ENCODE assay signal across 8 cellular contexts in the genomic region with DNA sequence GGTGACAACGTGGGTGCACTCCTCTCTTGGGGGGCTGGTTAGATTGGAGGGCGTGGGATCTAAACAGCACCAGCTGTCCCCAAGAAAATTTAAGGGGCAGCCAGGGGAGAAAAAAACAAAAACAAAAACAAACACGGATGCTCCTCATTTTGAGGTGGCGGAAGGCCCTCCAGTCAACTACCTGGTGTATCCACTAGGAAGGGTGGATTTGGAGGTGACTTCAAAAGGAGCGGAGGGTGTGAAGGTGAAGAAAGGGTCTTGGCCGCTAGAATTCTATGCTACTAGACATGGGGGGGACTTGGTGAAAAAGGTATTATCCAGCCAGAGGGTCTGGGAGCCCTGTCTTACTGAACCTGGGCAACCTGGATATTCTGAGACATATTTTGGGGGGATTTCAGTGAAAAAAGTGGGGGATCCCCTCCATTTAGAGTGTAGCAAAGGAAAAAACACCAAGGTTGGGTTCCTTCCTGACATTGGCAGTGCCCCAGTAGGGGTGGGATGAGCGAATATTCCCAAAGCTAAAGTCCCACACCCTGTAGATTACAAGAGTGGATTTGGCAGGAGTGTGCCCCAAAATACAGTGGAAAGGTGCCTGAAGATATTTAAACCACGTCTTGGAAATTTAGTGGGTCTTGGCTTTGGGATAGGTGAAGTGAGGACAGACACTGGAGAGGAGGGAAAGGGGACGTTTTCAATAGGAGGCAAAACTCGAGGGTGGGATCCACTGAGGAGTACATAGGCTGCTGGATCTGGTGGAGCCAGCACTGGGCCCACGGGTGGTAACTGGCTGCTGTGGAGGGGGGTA. TPM values are rescaled to one million over a fixed set of nuclear protein-coding genes. Genes with fewer than 3 reads are reported as not detected.
DNase-seq lines count a peak whose midpoint lies in the region; ATAC-seq and TF ChIP-seq lines count a peak whose summit lies in the region.

No MANE protein-coding gene starts in this region.

- peak overlapping the region; percentile 82 for H3K4me3 Mint-ChIP-seq in nephron progenitor cell

- no peaks in the 10 kb centered on the region for H3K36me3 Mint-ChIP-seq in nephron progenitor cell (ENCODE audit: low read depth)

- H3K36me3 ChIP-seq in BJ (ENCODE audit: control insufficient read depth, insufficient read depth, low read length), result no peaks in the 10 kb centered on the region
- H3K36me3 ChIP-seq in HUES64 (ENCODE audit: insufficient read depth, low read length), result no peaks in the 10 kb centered on the region

- no peaks in the 10 kb centered on the region for H3K9me3 ChIP-seq in HUES64 (ENCODE audit: insufficient read depth, low read depth, low read length)

- H3K4me3 ChIP-seq in BJ (ENCODE audit: low read depth, low read length) (peak overlapping the region; percentile 38; the same call in 1 of the 2 replicates), HUES64 (ENCODE audit: low read length) (peak overlapping the region; percentile 95), coronary artery (peak overlapping the region; percentile 74)

- no peaks in the 10 kb centered on the region for H3K9me3 Mint-ChIP-seq in nephron progenitor cell

- peaks cover 16% of the 10 kb centered on the region for H3K4me1 ChIP-seq in HUES64 (ENCODE audit: insufficient read depth, low read length)

- no peak for DNase-seq in BJ (ENCODE audit: low read depth)
- DNase-seq in coronary artery (ENCODE audit: low spot score), result no peak
- DNase-seq in nephron progenitor cell, result no peak
- no peak for DNase-seq in DMS53 treated with DMSO at 0.1 percent for 48 hours (lab: John Stamatoyannopoulos, UW; ENCODE audit: unreplicated experiment)

- H3K27me3 ChIP-seq in BJ (ENCODE audit: control insufficient read depth, insufficient read depth, low read length) (peaks cover 23% of the 10 kb centered on the region), HUES64 (ENCODE audit: insufficient read depth, low read length) (peaks cover 39% of the 10 kb centered on the region)

- CTCF ChIA-PET in BJ (lab: Yijun Ruan, JAX), result interaction anchor here (0.6 to 5.4 kb wide), 6 partner anchors 8 to 150 kb away, joined by 3 to 45 read pairs (median 7); partner anchors contain the start of genes SOX15 and TMEM95

- peaks cover 67% of the 10 kb centered on the region for H3K27me3 Mint-ChIP-seq in nephron progenitor cell (ENCODE audit: low read depth, poor library complexity)

- POLR2A ChIA-PET in BJ (lab: Charles Lee), result no interaction called here

- peaks cover 58% of the 10 kb centered on the region for H3K4me1 Mint-ChIP-seq in nephron progenitor cell

- 28% methylated on average over 11 of the region's 11 CpGs for WGBS in HUES64

- peak overlapping the region; percentile 50; the same call in 1 of the 2 replicates for H3K9ac ChIP-seq in HUES64 (ENCODE audit: low read depth, low read length)

- ATAC-seq in GM18520 (IDR thresholded peaks at IDR 0.05; ENCODE audit: unreplicated experiment), result no peak
- ATAC-seq in HG02678 (IDR thresholded peaks at IDR 0.05; ENCODE audit: unreplicated experiment), result no peak
- no peak for ATAC-seq in HG03442 (IDR thresholded peaks at IDR 0.05; ENCODE audit: unreplicated experiment)

- H3K27ac Mint-ChIP-seq in nephron progenitor cell, result no peak overlapping the region

- TF ChIP-seq CTCF in BJ (IDR thresholded peaks at IDR 0.05; ENCODE audit: insufficient read depth, low read depth, low read length), result no peak
- TF ChIP-seq CTCF in coronary artery (IDR thresholded peaks at IDR 0.05), result no peak
- no peak for TF ChIP-seq CTCF in nephron progenitor cell (IDR thresholded peaks at IDR 0.05)

- no peak overlapping the region for H3K27ac ChIP-seq in HUES64 (ENCODE audit: low read depth, low read length)
- H3K27ac ChIP-seq in coronary artery, result no peak overlapping the region

RNA-seq across cellular contexts. Expression of gene FGF11, which starts 0.5 kb away (rescaled TPM):
- 0.50 and 0.98 TPM in 2 replicates for polyA plus RNA-seq in BJ (2011; rRNA removed)
- 0.85 TPM in 1 of 2 replicates, not detected in the other for polyA minus RNA-seq in BJ (2011; rRNA and poly(A)+ RNA removed)
- 8.2 TPM for polyA plus RNA-seq in HUES64 (2013, experiment 1 of 2)
- 11.3 TPM for polyA plus RNA-seq in HUES64 (2013, experiment 2 of 2)

RNA-seq across cellular contexts. Expression of gene TMEM102, which starts 3.6 kb away (rescaled TPM):
- 1.8 and 3.0 TPM in 2 replicates for polyA plus RNA-seq in BJ (2011; rRNA removed)
- polyA minus RNA-seq in BJ (2011; rRNA and poly(A)+ RNA removed), result 1.6 TPM in 2 replicates
- polyA plus RNA-seq in HUES64 (2013, experiment 1 of 2), result 3.1 TPM
- polyA plus RNA-seq in HUES64 (2013, experiment 2 of 2), result 4.5 TPM

RNA-seq across cellular contexts. Expression of gene CHRNB1, which starts 6.0 kb away (rescaled TPM):
- polyA plus RNA-seq in BJ (2011; rRNA removed), result 6.8 and 7.4 TPM in 2 replicates
- 2.8 and 4.6 TPM in 2 replicates for polyA minus RNA-seq in BJ (2011; rRNA and poly(A)+ RNA removed)
- 6.6 TPM for polyA plus RNA-seq in HUES64 (2013, experiment 1 of 2)
- 9.4 TPM for polyA plus RNA-seq in HUES64 (2013, experiment 2 of 2)

RNA-seq across cellular contexts. Expression of gene SPEM3, which starts 10.2 kb away (rescaled TPM):
- not detected in 2 replicates for polyA plus RNA-seq in BJ (2011; rRNA removed)
- not detected in 2 replicates for polyA minus RNA-seq in BJ (2011; rRNA and poly(A)+ RNA removed)
- not detected for polyA plus RNA-seq in HUES64 (2013, experiment 1 of 2)
- polyA plus RNA-seq in HUES64 (2013, experiment 2 of 2), result not detected

RNA-seq across cellular contexts. Expression of gene SPEM2, which starts 13.4 kb away (rescaled TPM):
- polyA plus RNA-seq in BJ (2011; rRNA removed), result not detected in 2 replicates
- not detected in 2 replicates for polyA minus RNA-seq in BJ (2011; rRNA and poly(A)+ RNA removed)
- polyA plus RNA-seq in HUES64 (2013, experiment 1 of 2), result not detected
- polyA plus RNA-seq in HUES64 (2013, experiment 2 of 2), result not detected

Comparison
In these comparisons a context has a peak if more than half of its experiments do, and no peak if none do; other contexts are left out.
1. H3K4me3 ChIP-seq: peak in every context shown above with its lines; median percentile 95 in HUES64; 74 in coronary artery; 38 in BJ.